ENCODE assay signal across 12 cellular contexts in the genomic region with DNA sequence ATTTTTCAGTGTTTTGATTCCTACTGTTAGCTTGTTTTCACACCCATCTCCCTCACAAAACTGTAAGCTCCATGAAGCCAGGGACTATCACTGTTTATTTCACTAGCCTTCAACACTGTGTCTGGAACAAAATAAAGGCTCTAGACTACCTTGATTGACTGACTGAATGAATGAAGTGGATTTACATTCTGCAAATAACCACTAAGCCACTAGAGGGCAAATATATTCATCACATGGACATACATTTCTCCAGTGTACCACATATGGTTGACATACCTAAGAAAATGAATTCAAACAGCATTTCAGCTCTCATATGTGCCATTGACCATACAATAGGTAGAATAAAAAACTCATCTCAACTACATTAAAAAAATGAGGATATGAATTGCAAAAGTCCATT.
DNase-seq lines count a peak whose midpoint lies in the region; ATAC-seq, FAIRE-seq and TF ChIP-seq lines count a peak whose summit lies in the region.
"Had no signal": no experiment of that assay in that cellular context is flagged by ENCODE, and none has a peak within 500 bp of the region (broad histone marks: within the 10 kb centered on the region; RNA-seq: fewer than 3 reads in every experiment).

No MANE protein-coding gene starts in this region.

- POLR2A ChIA-PET in A673 (lab: Charles Lee; ENCODE audit: low non-redundant PET), result no interaction called here

- H3K4me1 ChIP-seq in A673 (ENCODE audit: insufficient read depth, low read length, poor library complexity, severe bottlenecking), result no peaks in the 10 kb centered on the region
- H3K4me1 ChIP-seq: upper lobe of left lung had no signal

- peaks cover 43% of the 10 kb centered on the region for H3K27me3 ChIP-seq in A673 (replicated peaks; ENCODE audit: insufficient read depth, low read depth, low read length, poor library complexity)
- H3K27me3 ChIP-seq: upper lobe of left lung had no signal

- intact Hi-C loops in A673 (cut with micrococcal nuclease; ENCODE audit: unreplicated experiment), result loop anchor here (2.0 to 10.0 kb wide), 2 partner anchors 246 to 384 kb away; no protein-coding TSS in a partner anchor

- H3K9me3 ChIP-seq in A673 (ENCODE audit: low read depth, low read length, poor library complexity, severe bottlenecking), result no peaks in the 10 kb centered on the region
- H3K9me3 ChIP-seq: upper lobe of left lung had no signal

- FAIRE-seq in HTR-8/SVneo (lab: Jason Lieb, UNC), result no peak
- FAIRE-seq: GM12891 had no signal

- no peak overlapping the region for H3K27ac ChIP-seq in A673 (ENCODE audit: low read depth, low read length, poor library complexity, severe bottlenecking)
- H3K27ac ChIP-seq: upper lobe of left lung had no signal

- CTCF ChIA-PET in A673 (lab: Charles Lee), result no interaction called here

- H3K4me3 ChIP-seq in A673 (ENCODE audit: low read depth, low read length, poor library complexity, severe bottlenecking) (no peak overlapping the region), epithelial cell of esophagus (ENCODE audit: low read length) (no peak overlapping the region)
- H3K4me3 ChIP-seq: upper lobe of left lung had no signal

- DNase-seq in A673 (ENCODE audit: low spot score) (peak; percentile 27), NCI-H526 treated with DMSO at 0.1 percent for 48 hours (lab: John Stamatoyannopoulos, UW) (peak; percentile 18), epithelial cell of esophagus (ENCODE audit: low read depth) (peak; percentile 38), HTR-8/SVneo (ENCODE audit: insufficient read length, low spot score) (no peak)
- no peak for DNase-seq in activated CD8-positive, alpha-beta memory T cell treated with anti-CD3 and anti-CD28 coated beads for 24 hours
- DNase-seq: activated naive CD8-positive, alpha-beta T cell treated with anti-CD3 and anti-CD28 coated beads, Interleukin-2, amount 50 U/mL, for 24 hours; nucleus accumbens; upper lobe of left lung had no signal

- TF ChIP-seq CTCF in A673 (conservative IDR thresholded peaks at IDR 0.05; ENCODE audit: low read depth, low read length), result peak; percentile 61
- peak; percentile 27 for TF ChIP-seq CTCF in epithelial cell of esophagus (IDR thresholded peaks at IDR 0.05; ENCODE audit: insufficient read depth, low read depth, low read length, missing control alignments)

- ATAC-seq in GM18867 (IDR thresholded peaks at IDR 0.05; ENCODE audit: unreplicated experiment) (peak; percentile 73), GM21825 (IDR thresholded peaks at IDR 0.05; ENCODE audit: unreplicated experiment) (no peak), GM18502 (IDR thresholded peaks at IDR 0.05; ENCODE audit: poor library complexity, unreplicated experiment) (no peak)
- ATAC-seq: activated naive CD8-positive, alpha-beta T cell treated with anti-CD3 and anti-CD28 coated beads, Interleukin-2, amount 50 U/mL, for 24 hours had no signal

- H3K36me3 ChIP-seq in A673 (ENCODE audit: insufficient read depth, low read length, poor library complexity, severe bottlenecking), result no peaks in the 10 kb centered on the region
- H3K36me3 ChIP-seq: upper lobe of left lung had no signal

- no TSS peak for BruUV-seq in A673 (replicated peaks; lab: Mats Ljungman, UMichigan)

Comparison
In these comparisons a context has a peak if more than half of its experiments do, and no peak if none do; other contexts are left out.
1. DNase-seq: peak in A673 (single experiment), NCI-H526 treated with DMSO at 0.1 percent for 48 hours (single experiment) and epithelial cell of esophagus (single experiment); none in activated CD8-positive, alpha-beta memory T cell treated with anti-CD3 and anti-CD28 coated beads for 24 hours (single experiment) and HTR-8/SVneo (single experiment).